In genomic region chr20:53900380-53900999, GRCh38 we compare ENCODE assay signal across 9 cellular contexts.
DNase-seq lines count a peak whose midpoint lies in the region; ATAC-seq and TF ChIP-seq lines count a peak whose summit lies in the region.
"Had no signal": no experiment of that assay in that cellular context is flagged by ENCODE, and none has a peak within 500 bp of the region (broad histone marks: within the 10 kb centered on the region; RNA-seq: fewer than 3 reads in every experiment).

No MANE protein-coding gene starts in this region.

- no peaks in the 10 kb centered on the region for H3K36me3 ChIP-seq in RWPE2 (ENCODE audit: low read depth)

- H3K9me3 ChIP-seq in RWPE2 (ENCODE audit: severe bottlenecking): no peaks in the 10 kb centered on the region

- H3K4me3 ChIP-seq in RWPE2 (ENCODE audit: severe bottlenecking): no peak overlapping the region
- H3K4me3 ChIP-seq in fibroblast of mammary gland (ENCODE audit: control insufficient read depth, low read depth, low read length): no peak overlapping the region

- peak overlapping the region; percentile 97 for H3K27ac ChIP-seq in RWPE2 (ENCODE audit: poor library complexity, severe bottlenecking)

- DNase-seq in GM04503 (ENCODE audit: low read depth): peak; percentile 68
- no peak for DNase-seq in RWPE2 (ENCODE audit: low spot score)
- peak; percentile 94 for DNase-seq in fibroblast of mammary gland (ENCODE audit: low read depth)
- DNase-seq in renal cortical epithelial cell (ENCODE audit: low read depth): peak; percentile 90
- DNase-seq in SIG-M5 (lab: John Stamatoyannopoulos, UW): no peak
- no peak for DNase-seq in activated gamma-delta T cell (lab: John Stamatoyannopoulos, UW)
- DNase-seq in NCI-H2171 (lab: John Stamatoyannopoulos, UW): no peak
- DNase-seq in activated CD8-positive, alpha-beta memory T cell treated with anti-CD3 and anti-CD28 coated beads, Interleukin-2, amount 50 U/mL, for 4 hours: no peak
- DNase-seq: NCI-H1092 had no signal

- peak; percentile 44 for ATAC-seq in RWPE2 (ENCODE audit: low read depth)

- peaks cover 48% of the 10 kb centered on the region for H3K4me1 ChIP-seq in RWPE2 (ENCODE audit: insufficient read depth, poor library complexity, severe bottlenecking)

- no peaks in the 10 kb centered on the region for H3K27me3 ChIP-seq in RWPE2 (ENCODE audit: insufficient read depth, poor library complexity, severe bottlenecking)

- no peak for TF ChIP-seq CTCF in RWPE2 (IDR thresholded peaks at IDR 0.05; ENCODE audit: poor library complexity, severe bottlenecking)
- TF ChIP-seq CTCF in fibroblast of mammary gland (conservative IDR thresholded peaks at IDR 0.05; ENCODE audit: control insufficient read depth, insufficient read depth, low read depth, low read length): no peak

Comparison
In these comparisons a context has a peak if more than half of its experiments do, and no peak if none do; other contexts are left out.
1. DNase-seq: peak in GM04503 (single experiment), fibroblast of mammary gland (single experiment) and renal cortical epithelial cell (single experiment); none in RWPE2 (single experiment), SIG-M5 (single experiment), activated gamma-delta T cell (single experiment), NCI-H2171 (single experiment) and activated CD8-positive, alpha-beta memory T cell treated with anti-CD3 and anti-CD28 coated beads, Interleukin-2, amount 50 U/mL, for 4 hours (single experiment).